ENCODE assay signal across 11 cellular contexts in genomic region chr1:154218545-154218944, GRCh38. TPM values are rescaled to one million over a fixed set of nuclear protein-coding genes. Genes with fewer than 3 reads are reported as not detected.
DNase-seq lines count a peak whose midpoint lies in the region; ATAC-seq, FAIRE-seq and TF ChIP-seq lines count a peak whose summit lies in the region.
"Had no signal": no experiment of that assay in that cellular context is flagged by ENCODE, and none has a peak within 500 bp of the region (broad histone marks: within the 10 kb centered on the region; RNA-seq: fewer than 3 reads in every experiment).

No MANE protein-coding gene starts in this region.

- H3K9me3 Mint-ChIP-seq in MCF 10A (ENCODE audit: unreplicated experiment) = no peaks in the 10 kb centered on the region

- H3K27ac Mint-ChIP-seq in MCF 10A (ENCODE audit: low read depth, unreplicated experiment) = peak overlapping the region; percentile 99

- CTCF ChIA-PET in MCF 10A (lab: Yijun Ruan, JAX) = interaction anchor here (0.5 to 3.8 kb wide), 11 partner anchors 10 to 456 kb away, joined by 3 to 29 read pairs (median 3); no protein-coding TSS in a partner anchor

- H3K4me3 ChIP-seq in BLaER1 treated with 17β-estradiol and CSF1 and Interleukin-3, amounts not matched to agents 10 nM and 100 nM = peak overlapping the region; percentile 71 to 94 (median 82)
- H3K4me3 ChIP-seq in HUES64 (ENCODE audit: low read length) (peak overlapping the region; percentile 91), muscle layer of colon (ENCODE audit: low read depth in 1 of 2, low read length in 2 of 2) (peak overlapping the region; percentile 14 to 97)
- H3K4me3 ChIP-seq: lung had no signal

- peaks cover 44 to 68% (median 54%) of the 10 kb centered on the region in 11 experiments for H3K36me3 ChIP-seq in BLaER1 treated with 17β-estradiol and CSF1 and Interleukin-3, amounts not matched to agents 10 nM and 100 nM
- H3K36me3 ChIP-seq in HUES64 (ENCODE audit: insufficient read depth, low read length) (peaks cover 47% of the 10 kb centered on the region), muscle layer of colon (ENCODE audit: insufficient read depth, low read length) (peaks cover 35% of the 10 kb centered on the region)

- H3K27ac ChIP-seq in BLaER1 treated with 17β-estradiol and CSF1 and Interleukin-3, amounts not matched to agents 10 nM and 100 nM = peak overlapping the region in 8 of 11 experiments; percentile 94 to 100 (median 96); a peak in 8 of 22 replicates
- H3K27ac ChIP-seq in HUES64 (ENCODE audit: low read depth, low read length) (peak overlapping the region; percentile 19; the same call in 1 of the 2 replicates), muscle layer of colon (ENCODE audit: low read depth, low read length) (no peak overlapping the region)

- no peak for TF ChIP-seq CTCF in MCF 10A (IDR thresholded peaks at IDR 0.05; ENCODE audit: unreplicated experiment)

- H3K9ac ChIP-seq in BLaER1 treated with 17β-estradiol and CSF1 and Interleukin-3, amounts not matched to agents 10 nM and 100 nM = peak overlapping the region; percentile 91 to 100 (median 96); a peak in 21 of 22 replicates
- H3K9ac ChIP-seq in HUES64 (ENCODE audit: low read depth, low read length) (peak overlapping the region; percentile 1; the same call in 1 of the 2 replicates), muscle layer of colon (ENCODE audit: low read length) (peak overlapping the region; percentile 100)

- FAIRE-seq in RCC 7860 (lab: Jason Lieb, UNC) = no peak
- FAIRE-seq: bronchial epithelial cell had no signal

- peaks cover 59% of the 10 kb centered on the region for H3K36me3 Mint-ChIP-seq in MCF 10A (ENCODE audit: insufficient read depth, unreplicated experiment)

- intact Hi-C loops in MCF 10A (cut with micrococcal nuclease) = no loop called here

- H3K27me3 ChIP-seq in BLaER1 treated with 17β-estradiol and CSF1 and Interleukin-3, amounts not matched to agents 10 nM and 100 nM = no peaks in the 10 kb centered on the region
- H3K27me3 ChIP-seq in HUES64 (ENCODE audit: insufficient read depth, low read length) = no peaks in the 10 kb centered on the region
- H3K27me3 ChIP-seq in muscle layer of colon (ENCODE audit: control insufficient read depth in 1 of 2, insufficient read depth in 2 of 2, low read length in 2 of 2) = no peaks in the 10 kb centered on the region

- H3K9me3 ChIP-seq in BLaER1 treated with 17β-estradiol and CSF1 and Interleukin-3, amounts not matched to agents 10 nM and 100 nM (replicated peaks in 1 of 11) = no peaks in the 10 kb centered on the region
- H3K9me3 ChIP-seq in HUES64 (ENCODE audit: insufficient read depth, low read depth, low read length) (no peaks in the 10 kb centered on the region), muscle layer of colon (ENCODE audit: low read length) (no peaks in the 10 kb centered on the region)

- peaks cover 39% of the 10 kb centered on the region for H3K4me1 Mint-ChIP-seq in MCF 10A (ENCODE audit: insufficient read depth, unreplicated experiment)

- peak overlapping the region; percentile 72 to 100 (median 91) for H3K4me2 ChIP-seq in BLaER1 treated with 17β-estradiol and CSF1 and Interleukin-3, amounts not matched to agents 10 nM and 100 nM

- H3K4me3 Mint-ChIP-seq in MCF 10A (ENCODE audit: unreplicated experiment) = peak overlapping the region; percentile 92

- WGBS in HUES64 = 99% methylated on average over 3 of the region's 3 CpGs

- POLR2A ChIA-PET in MCF 10A (lab: Yijun Ruan, JAX) = interaction anchor here (0.6 to 11.7 kb wide), 14 partner anchors 10 to 1032 kb away, joined by 3 to 167 read pairs (median 6); partner anchors contain the start of genes CREB3L4, GATAD2B, RPS27 and TPM3

- peaks cover 32 to 75% (median 58%) of the 10 kb centered on the region in 11 experiments; a peak in 21 of 22 replicates for H4K20me1 ChIP-seq in BLaER1 treated with 17β-estradiol and CSF1 and Interleukin-3, amounts not matched to agents 10 nM and 100 nM

- no peak for ATAC-seq in GM21390 (IDR thresholded peaks at IDR 0.05; ENCODE audit: unreplicated experiment)

- DNase-seq in MCF 10A (ENCODE audit: unreplicated experiment) = no peak
- DNase-seq in RCC 7860 (ENCODE audit: low spot score) = no peak
- DNase-seq in NCI-H226 = no peak
- DNase-seq in NCI-H2107 (lab: John Stamatoyannopoulos, UW) = no peak
- DNase-seq: NCI-H1092 had no signal

- H3K27me3 Mint-ChIP-seq in MCF 10A (ENCODE audit: insufficient read depth, unreplicated experiment) = no peaks in the 10 kb centered on the region

- peaks cover 26 to 46% (median 37%) of the 10 kb centered on the region in 10 experiments for H3K4me1 ChIP-seq in BLaER1 treated with 17β-estradiol and CSF1 and Interleukin-3, amounts not matched to agents 10 nM and 100 nM
- H3K4me1 ChIP-seq in HUES64 (ENCODE audit: insufficient read depth, low read length) (peaks cover 22% of the 10 kb centered on the region), muscle layer of colon (ENCODE audit: insufficient read depth, low read length) (peaks cover 44% of the 10 kb centered on the region)

- BruUV-seq in MCF 10A (replicated peaks; lab: Mats Ljungman, UMichigan) = no TSS peak

RNA-seq across cellular contexts. Expression of gene UBAP2L, which starts 2.2 kb away (rescaled TPM):
- 166 TPM for polyA plus RNA-seq in HUES64 (2013, experiment 1 of 2)
- 150 TPM for polyA plus RNA-seq in HUES64 (2013, experiment 2 of 2)
- 219 and 223 TPM in 2 replicates for total RNA-seq in MCF 10A (2022)

RNA-seq across cellular contexts. Expression of gene CFAP141, which starts 12.4 kb away (rescaled TPM):
- not detected for polyA plus RNA-seq in HUES64 (2013, experiment 1 of 2)
- polyA plus RNA-seq in HUES64 (2013, experiment 2 of 2) = not detected
- total RNA-seq in MCF 10A (2022) = not detected in 2 replicates
- total RNA-seq: bronchial epithelial cell had no signal

RNA-seq across cellular contexts. Expression of gene TPM3, which starts 26.6 kb away (rescaled TPM):
- polyA plus RNA-seq in HUES64 (2013, experiment 1 of 2) = 424 TPM
- polyA plus RNA-seq in HUES64 (2013, experiment 2 of 2) = 440 TPM
- 625 and 698 TPM in 2 replicates for total RNA-seq in MCF 10A (2022)

RNA-seq across cellular contexts. Expression of gene HAX1, which starts 53.9 kb away (rescaled TPM):
- 56.3 TPM for polyA plus RNA-seq in HUES64 (2013, experiment 1 of 2)
- polyA plus RNA-seq in HUES64 (2013, experiment 2 of 2) = 64.3 TPM
- 261 and 295 TPM in 2 replicates for total RNA-seq in MCF 10A (2022)

Comparison
In these comparisons a context has a peak if more than half of its experiments do, and no peak if none do; other contexts are left out.
1. H3K9ac ChIP-seq: peak in every context shown above with its lines; median percentile 100 in muscle layer of colon; 96 in BLaER1 treated with 17β-estradiol and CSF1 and Interleukin-3, amounts not matched to agents 10 nM and 100 nM; 1 in HUES64.